1 cellular context compared by ENCODE assay signal in genomic region chr4:1277667-1278335, GRCh38.
TF ChIP-seq lines count a peak whose summit lies in the region.

No MANE protein-coding gene starts in this region.

TF ChIP-seq in IMR-90, 13 proteins besides CTCF, POLR2A, EP300 and RAD21:
- TF ChIP-seq RFX5 (IDR thresholded peaks at IDR 0.05; ENCODE audit: low read depth, low read length) (no peak), BHLHE40 (IDR thresholded peaks at IDR 0.05; ENCODE audit: low read depth, low read length) (no peak), MAFK (IDR thresholded peaks at IDR 0.05; ENCODE audit: low read depth, low read length) (peak; percentile 90), USF2 (IDR thresholded peaks at IDR 0.05; ENCODE audit: low read depth, low read length) (peak; percentile 45; the same call in 1 of the 2 replicates), SMC3 (IDR thresholded peaks at IDR 0.05; ENCODE audit: low read depth, low read length) (no peak), MAZ (IDR thresholded peaks at IDR 0.05; ENCODE audit: borderline replicate concordance, low read depth, low read length) (no peak)
